In the genomic region with DNA sequence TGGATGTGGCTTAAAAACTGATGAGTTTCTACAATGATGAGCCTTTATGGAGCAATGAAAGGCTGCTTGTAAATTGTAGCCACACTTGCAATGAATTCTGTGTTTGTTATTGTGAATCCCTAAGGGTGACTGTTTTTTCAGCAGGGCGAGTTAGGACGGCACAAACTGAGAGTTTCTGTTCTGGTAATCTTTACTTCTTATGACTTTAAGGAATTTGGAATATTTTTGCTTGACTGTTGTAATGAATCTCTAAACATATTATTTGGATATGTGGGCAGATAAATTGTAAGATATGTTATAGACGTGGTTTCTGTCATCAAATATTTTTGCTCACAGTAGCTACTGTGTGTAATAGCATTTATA, we compare ENCODE assay signal across 13 cellular contexts. TPM values are rescaled to one million over a fixed set of nuclear protein-coding genes. Genes with fewer than 3 reads are reported as not detected.
DNase-seq lines count a peak whose midpoint lies in the region; ATAC-seq, FAIRE-seq and TF ChIP-seq lines count a peak whose summit lies in the region.
"Had no signal": no experiment of that assay in that cellular context is flagged by ENCODE, and none has a peak within 500 bp of the region (broad histone marks: within the 10 kb centered on the region; RNA-seq: fewer than 3 reads in every experiment).

No MANE protein-coding gene starts in this region.

- DNase-seq in RPMI7951 (ENCODE audit: low read depth) (peak; percentile 35), caudate nucleus (lab: John Stamatoyannopoulos, UW) (peak in 11 of 61 donors; percentile 4 to 65 (median 17)), keratinocyte (ENCODE audit: low read depth, low spot score) (no peak), G401 (ENCODE audit: low spot score) (no peak), transverse colon (no peak)
- DNase-seq: CD8-positive, alpha-beta memory T cell; left colon; MM.1S; nephron progenitor cell; right lobe of liver had no signal

- H3K9me1 ChIP-seq in keratinocyte (ENCODE audit: control insufficient read depth, extremely low read depth, insufficient read depth, low read length), result no peaks in the 10 kb centered on the region

- H3K9me3 ChIP-seq in keratinocyte (ENCODE audit: control insufficient read depth, low read depth, low read length) (no peaks in the 10 kb centered on the region), transverse colon (no peaks in the 10 kb centered on the region)
- H3K9me3 ChIP-seq: right lobe of liver had no signal

- H3K9ac ChIP-seq in keratinocyte (ENCODE audit: control insufficient read depth, extremely low read depth, insufficient read depth, low read length), result peak overlapping the region; percentile 43

- dilution Hi-C loops in keratinocyte (cut with MboI; ENCODE audit: extremely low pct_ligation_motif_present, low sequenced_read_pairs), result no loop called here

- H3K4me2 ChIP-seq in keratinocyte (ENCODE audit: control insufficient read depth, extremely low read depth, insufficient read depth, low read depth, low read length), result peak overlapping the region; percentile 43

- H2AFZ ChIP-seq in keratinocyte (ENCODE audit: control insufficient read depth, low read length), result no peak overlapping the region

- TF ChIP-seq CTCF in keratinocyte (optimal IDR thresholded peaks at IDR 0.05 in 1 of 3, IDR thresholded peaks at IDR 0.05 in 1 of 3, conservative IDR thresholded peaks at IDR 0.05 in 1 of 3; ENCODE audit: extremely low read depth in 1 of 3, insufficient read depth in 2 of 3, low read length in 3 of 3) (no peak), transverse colon (IDR thresholded peaks at IDR 0.05) (no peak)

- H4K20me1 ChIP-seq in keratinocyte (ENCODE audit: control insufficient read depth, extremely low read depth, insufficient read depth, low read length), result peaks cover 6% of the 10 kb centered on the region

- ATAC-seq in HG03520 (IDR thresholded peaks at IDR 0.05; ENCODE audit: unreplicated experiment), result no peak
- ATAC-seq: left colon had no signal

- in situ Hi-C loops in G401 (cut with HindIII; ENCODE audit: low sequenced_read_pairs) (no loop called here), transverse colon (cut with MboI; ENCODE audit: low pct_ligation_motif_present in 1 of 4, low pct_unique_long_range_greater_than_20kb in 1 of 4, low sequenced_read_pairs in 3 of 4) (loop anchor here in 1 of 4 donors (25.0 kb wide), 1 partner anchor 669 kb away; no protein-coding TSS in a partner anchor)

- no peak for TF ChIP-seq EP300 in transverse colon (IDR thresholded peaks at IDR 0.05; ENCODE audit: low read depth)

- H3K4me1 ChIP-seq in keratinocyte (ENCODE audit: control insufficient read depth, extremely low read depth, insufficient read depth, low read length) (peaks cover 22% of the 10 kb centered on the region), transverse colon (peaks cover 0 to 53% (median 1%) of the 10 kb centered on the region in 4 donors)
- H3K4me1 ChIP-seq: right lobe of liver had no signal

- FAIRE-seq in keratinocyte (lab: Jason Lieb, UNC), result no peak

- WGBS in transverse colon (ENCODE audit: low coverage in 1 of 2), 2 donors, result 65 to 68% methylated on average over 3 of the region's 3 CpGs

- H3K4me3 ChIP-seq in keratinocyte (ENCODE audit: control insufficient read depth in 2 of 3, extremely low read depth in 1 of 3, insufficient read depth in 2 of 3, low read depth in 1 of 3, low read length in 3 of 3), result peak overlapping the region in 1 of 3 experiments; percentile 8
- no peak overlapping the region for H3K4me3 ChIP-seq in transverse colon
- H3K4me3 ChIP-seq: right lobe of liver, SK-N-MC had no signal

- no peak for TF ChIP-seq POLR2A in transverse colon (IDR thresholded peaks at IDR 0.05)

- H3K27ac ChIP-seq in caudate nucleus (ENCODE audit: low read depth, low read length), result peak overlapping the region; percentile 94
- peak overlapping the region; percentile 75 for H3K27ac ChIP-seq in keratinocyte (ENCODE audit: control insufficient read depth, insufficient read depth, low read length)
- peak overlapping the region; percentile 99 for H3K27ac ChIP-seq in temporal lobe (ENCODE audit: low read depth, low read length)
- H3K27ac ChIP-seq in transverse colon, result no peak overlapping the region
- H3K27ac ChIP-seq: right lobe of liver, SK-N-MC had no signal

- H3K36me3 ChIP-seq in keratinocyte (ENCODE audit: control insufficient read depth in 2 of 2, extremely low read depth in 1 of 2, insufficient read depth in 2 of 2, low read length in 2 of 2), result no peaks in the 10 kb centered on the region
- no peaks in the 10 kb centered on the region for H3K36me3 ChIP-seq in transverse colon
- H3K36me3 ChIP-seq: right lobe of liver had no signal

- intact Hi-C loops in transverse colon (cut with DNase I; ENCODE audit: low total_unique reads), result no loop called here

- peaks cover 46% of the 10 kb centered on the region for H3K79me2 ChIP-seq in keratinocyte (ENCODE audit: control insufficient read depth, insufficient read depth, low read length)

- H3K27me3 ChIP-seq in keratinocyte (ENCODE audit: control insufficient read depth, extremely low read depth, insufficient read depth, low read length), result no peaks in the 10 kb centered on the region
- no peaks in the 10 kb centered on the region for H3K27me3 ChIP-seq in transverse colon
- H3K27me3 ChIP-seq: right lobe of liver had no signal

RNA-seq across cellular contexts. Expression of gene RBPJ, which starts 22.2 kb away (rescaled TPM):
- total RNA-seq in RPMI7951 (2014; rRNA removed; shearing (Covaris generic)), result 76.4 and 92.3 TPM in 2 replicates
- 20.8 to 38.0 TPM (median 32.0 TPM) in 3 replicates for polyA plus RNA-seq in keratinocyte
- 22.9 TPM for polyA plus RNA-seq in keratinocyte (2011; ENCODE audit: low read depth)
- 15.8 and 28.1 TPM in 2 replicates for polyA plus RNA-seq in keratinocyte (2011; cell fraction: cytosol; rRNA removed)
- 34.6 and 43.1 TPM in 2 replicates for polyA plus RNA-seq in keratinocyte (2011; cell fraction: nucleus; rRNA removed)
- polyA plus RNA-seq in keratinocyte (2012; ENCODE audit: low replicate concordance), result 22.6 and 24.3 TPM in 2 replicates
- 15.1 to 49.2 TPM (median 16.9 TPM) in 3 replicates for polyA minus RNA-seq in keratinocyte
- polyA minus RNA-seq in keratinocyte (2011; cell fraction: cytosol; rRNA and poly(A)+ RNA removed), result 11.5 TPM
- polyA minus RNA-seq in keratinocyte (2011; cell fraction: nucleus; rRNA and poly(A)+ RNA removed), result 26.4 and 50.3 TPM in 2 replicates
- total RNA-seq in temporal lobe (58.8 TPM), transverse colon (100 to 1,000 TPM in 1 of 4 donors, 10 to 100 TPM in 3; 15.1 to 104 (median 44.6) TPM)
- total RNA-seq in G401 (2014; rRNA removed; shearing (Covaris generic)), result 207 and 336 TPM in 2 replicates

Comparison
In these comparisons a context has a peak if more than half of its experiments do, and no peak if none do; other contexts are left out.
1. H3K27ac ChIP-seq: peak in caudate nucleus (single experiment), keratinocyte (single experiment) and temporal lobe (single experiment); none in transverse colon (0 of 4).